1 cellular context compared by ENCODE assay signal in the genomic region with DNA sequence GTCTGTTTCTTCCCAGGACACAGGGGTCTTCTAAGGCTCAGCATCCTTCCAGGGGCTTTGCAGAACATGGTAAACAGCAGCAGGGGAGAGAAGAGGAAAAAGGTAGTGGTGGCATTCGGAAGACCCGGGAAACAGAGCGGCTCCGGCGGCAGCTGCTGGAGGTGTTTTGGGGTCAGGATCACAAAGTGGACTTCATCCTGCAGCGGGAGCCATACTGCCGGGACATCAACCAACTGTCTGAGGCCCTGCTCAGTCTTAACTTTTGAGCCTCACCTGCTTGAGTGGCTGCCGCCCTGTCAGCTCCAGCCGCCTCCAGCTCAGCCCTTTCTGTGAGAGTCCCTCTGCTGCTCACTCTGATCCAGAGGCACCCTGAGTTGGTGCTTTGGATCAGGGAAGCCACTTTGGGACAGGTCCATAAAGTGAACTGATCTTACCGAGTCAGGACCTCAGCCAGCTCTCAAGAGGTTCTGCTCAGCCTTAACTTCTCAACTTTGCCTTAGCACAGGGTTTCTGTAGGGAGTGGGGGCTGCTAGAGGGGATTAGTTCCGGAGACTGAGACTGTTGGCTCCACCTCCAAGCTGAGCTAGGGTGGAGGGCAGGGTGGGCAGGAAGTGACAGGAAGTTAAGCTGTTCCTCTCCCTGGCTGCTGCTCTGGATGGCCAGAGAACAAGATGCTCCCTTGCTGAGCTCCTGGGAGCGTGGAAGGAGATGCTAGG.
TF ChIP-seq lines count a peak whose summit lies in the region.

No MANE protein-coding gene starts in this region.

TF ChIP-seq in HepG2, 621 proteins besides CTCF, POLR2A, EP300 and RAD21 (continues in another document):
- TF ChIP-seq FOXM1 (CRISPR knock-in tag; IDR thresholded peaks at IDR 0.05) (0 out of 2 replicates have a peak, but pooled peaks have one; percentile 50), NFYC (CRISPR knock-in tag; IDR thresholded peaks at IDR 0.05) (no peak), ZNF550 (CRISPR knock-in tag; IDR thresholded peaks at IDR 0.05; ENCODE audit: borderline replicate concordance) (0 out of 2 replicates have a peak, but pooled peaks have one; percentile 18), ATF7-NPFF (CRISPR knock-in tag; IDR thresholded peaks at IDR 0.05; ENCODE audit: low read depth) (peak; percentile 35; the same call in 1 of the 2 replicates), ZNF776 (CRISPR knock-in tag; IDR thresholded peaks at IDR 0.05) (0 out of 2 replicates have a peak, but pooled peaks have one; percentile 29), ZSCAN21 (CRISPR knock-in tag; IDR thresholded peaks at IDR 0.05; ENCODE audit: borderline replicate concordance) (peak; percentile 70; the same call in 1 of the 2 replicates), RFXANK (CRISPR knock-in tag; IDR thresholded peaks at IDR 0.05) (no peak; the same call in 1 of the 2 replicates), KAT8 (CRISPR knock-in tag; IDR thresholded peaks at IDR 0.05) (no peak), KMT2A (CRISPR knock-in tag; IDR thresholded peaks at IDR 0.05) (0 out of 2 replicates have a peak, but pooled peaks have one; percentile 14), RBFOX2 (IDR thresholded peaks at IDR 0.05; ENCODE audit: low read depth, low read length) (no peak), IRF2 (CRISPR knock-in tag; IDR thresholded peaks at IDR 0.05) (0 out of 2 replicates have a peak, but pooled peaks have one; percentile 28), TBL1XR1 (IDR thresholded peaks at IDR 0.05; ENCODE audit: borderline replicate concordance, low read length, partially characterized antibody) (no peak), ZNF7 (CRISPR knock-in tag; IDR thresholded peaks at IDR 0.05) (no peak), ZNF354B (CRISPR knock-in tag; IDR thresholded peaks at IDR 0.05) (no peak), GABPB1 (CRISPR knock-in tag; IDR thresholded peaks at IDR 0.05) (peak; percentile 23; the same call in 1 of the 2 replicates), ZNF772 (CRISPR knock-in tag; IDR thresholded peaks at IDR 0.05) (0 out of 2 replicates have a peak, but pooled peaks have one; percentile 69), TOE1 (CRISPR knock-in tag; IDR thresholded peaks at IDR 0.05) (no peak), NCOA2 (CRISPR knock-in tag; IDR thresholded peaks at IDR 0.05) (no peak), SNAPC2 (CRISPR knock-in tag; IDR thresholded peaks at IDR 0.05) (no peak), ISL2 (CRISPR knock-in tag; IDR thresholded peaks at IDR 0.05) (no peak), RBM22 (optimal IDR thresholded peaks at IDR 0.05; ENCODE audit: low read length) (peak; percentile 78), HIVEP1 (CRISPR knock-in tag; IDR thresholded peaks at IDR 0.05) (peak; percentile 17; the same call in 1 of the 2 replicates), KDM5A (IDR thresholded peaks at IDR 0.05; ENCODE audit: borderline replicate concordance, low read length) (no peak), PAF1 (CRISPR knock-in tag; IDR thresholded peaks at IDR 0.05) (peak; percentile 89), KDM2A (CRISPR knock-in tag; IDR thresholded peaks at IDR 0.05; ENCODE audit: borderline replicate concordance, low read depth) (no peak), POLR2G (IDR thresholded peaks at IDR 0.05; ENCODE audit: low read depth, low read length) (peak; percentile 56), FOXC1 (CRISPR knock-in tag; IDR thresholded peaks at IDR 0.05; ENCODE audit: borderline replicate concordance) (no peak), TEAD3 (CRISPR knock-in tag; optimal IDR thresholded peaks at IDR 0.05; ENCODE audit: borderline replicate concordance) (no peak), PAX8 (CRISPR knock-in tag; IDR thresholded peaks at IDR 0.05; ENCODE audit: borderline replicate concordance) (no peak), ZNF850 (CRISPR knock-in tag; conservative IDR thresholded peaks at IDR 0.05) (no peak), ZNF501 (CRISPR knock-in tag; IDR thresholded peaks at IDR 0.05) (peak; percentile 79; the same call in 1 of the 2 replicates)
- TF ChIP-seq, protein P1, sequence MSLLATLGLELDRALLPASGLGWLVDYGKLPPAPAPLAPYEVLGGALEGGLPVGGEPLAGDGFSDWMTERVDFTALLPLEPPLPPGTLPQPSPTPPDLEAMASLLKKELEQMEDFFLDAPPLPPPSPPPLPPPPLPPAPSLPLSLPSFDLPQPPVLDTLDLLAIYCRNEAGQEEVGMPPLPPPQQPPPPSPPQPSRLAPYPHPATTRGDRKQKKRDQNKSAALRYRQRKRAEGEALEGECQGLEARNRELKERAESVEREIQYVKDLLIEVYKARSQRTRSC (CRISPR knock-in tag; IDR thresholded peaks at IDR 0.05; ENCODE audit: low read depth), result 0 out of 2 replicates have a peak, but pooled peaks have one; percentile 49
- TF ChIP-seq, protein P2, sequence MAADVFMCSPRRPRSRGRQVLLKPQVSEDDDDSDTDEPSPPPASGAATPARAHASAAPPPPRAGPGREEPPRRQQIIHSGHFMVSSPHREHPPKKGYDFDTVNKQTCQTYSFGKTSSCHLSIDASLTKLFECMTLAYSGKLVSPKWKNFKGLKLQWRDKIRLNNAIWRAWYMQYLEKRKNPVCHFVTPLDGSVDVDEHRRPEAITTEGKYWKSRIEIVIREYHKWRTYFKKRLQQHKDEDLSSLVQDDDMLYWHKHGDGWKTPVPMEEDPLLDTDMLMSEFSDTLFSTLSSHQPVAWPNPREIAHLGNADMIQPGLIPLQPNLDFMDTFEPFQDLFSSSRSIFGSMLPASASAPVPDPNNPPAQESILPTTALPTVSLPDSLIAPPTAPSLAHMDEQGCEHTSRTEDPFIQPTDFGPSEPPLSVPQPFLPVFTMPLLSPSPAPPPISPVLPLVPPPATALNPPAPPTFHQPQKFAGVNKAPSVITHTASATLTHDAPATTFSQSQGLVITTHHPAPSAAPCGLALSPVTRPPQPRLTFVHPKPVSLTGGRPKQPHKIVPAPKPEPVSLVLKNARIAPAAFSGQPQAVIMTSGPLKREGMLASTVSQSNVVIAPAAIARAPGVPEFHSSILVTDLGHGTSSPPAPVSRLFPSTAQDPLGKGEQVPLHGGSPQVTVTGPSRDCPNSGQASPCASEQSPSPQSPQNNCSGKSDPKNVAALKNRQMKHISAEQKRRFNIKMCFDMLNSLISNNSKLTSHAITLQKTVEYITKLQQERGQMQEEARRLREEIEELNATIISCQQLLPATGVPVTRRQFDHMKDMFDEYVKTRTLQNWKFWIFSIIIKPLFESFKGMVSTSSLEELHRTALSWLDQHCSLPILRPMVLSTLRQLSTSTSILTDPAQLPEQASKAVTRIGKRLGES (CRISPR knock-in tag; IDR thresholded peaks at IDR 0.05; ENCODE audit: borderline replicate concordance), result no peak
- TF ChIP-seq, protein P3, sequence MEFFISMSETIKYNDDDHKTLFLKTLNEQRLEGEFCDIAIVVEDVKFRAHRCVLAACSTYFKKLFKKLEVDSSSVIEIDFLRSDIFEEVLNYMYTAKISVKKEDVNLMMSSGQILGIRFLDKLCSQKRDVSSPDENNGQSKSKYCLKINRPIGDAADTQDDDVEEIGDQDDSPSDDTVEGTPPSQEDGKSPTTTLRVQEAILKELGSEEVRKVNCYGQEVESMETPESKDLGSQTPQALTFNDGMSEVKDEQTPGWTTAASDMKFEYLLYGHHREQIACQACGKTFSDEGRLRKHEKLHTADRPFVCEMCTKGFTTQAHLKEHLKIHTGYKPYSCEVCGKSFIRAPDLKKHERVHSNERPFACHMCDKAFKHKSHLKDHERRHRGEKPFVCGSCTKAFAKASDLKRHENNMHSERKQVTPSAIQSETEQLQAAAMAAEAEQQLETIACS (CRISPR knock-in tag; IDR thresholded peaks at IDR 0.05), result no peak
- TF ChIP-seq, protein P4, sequence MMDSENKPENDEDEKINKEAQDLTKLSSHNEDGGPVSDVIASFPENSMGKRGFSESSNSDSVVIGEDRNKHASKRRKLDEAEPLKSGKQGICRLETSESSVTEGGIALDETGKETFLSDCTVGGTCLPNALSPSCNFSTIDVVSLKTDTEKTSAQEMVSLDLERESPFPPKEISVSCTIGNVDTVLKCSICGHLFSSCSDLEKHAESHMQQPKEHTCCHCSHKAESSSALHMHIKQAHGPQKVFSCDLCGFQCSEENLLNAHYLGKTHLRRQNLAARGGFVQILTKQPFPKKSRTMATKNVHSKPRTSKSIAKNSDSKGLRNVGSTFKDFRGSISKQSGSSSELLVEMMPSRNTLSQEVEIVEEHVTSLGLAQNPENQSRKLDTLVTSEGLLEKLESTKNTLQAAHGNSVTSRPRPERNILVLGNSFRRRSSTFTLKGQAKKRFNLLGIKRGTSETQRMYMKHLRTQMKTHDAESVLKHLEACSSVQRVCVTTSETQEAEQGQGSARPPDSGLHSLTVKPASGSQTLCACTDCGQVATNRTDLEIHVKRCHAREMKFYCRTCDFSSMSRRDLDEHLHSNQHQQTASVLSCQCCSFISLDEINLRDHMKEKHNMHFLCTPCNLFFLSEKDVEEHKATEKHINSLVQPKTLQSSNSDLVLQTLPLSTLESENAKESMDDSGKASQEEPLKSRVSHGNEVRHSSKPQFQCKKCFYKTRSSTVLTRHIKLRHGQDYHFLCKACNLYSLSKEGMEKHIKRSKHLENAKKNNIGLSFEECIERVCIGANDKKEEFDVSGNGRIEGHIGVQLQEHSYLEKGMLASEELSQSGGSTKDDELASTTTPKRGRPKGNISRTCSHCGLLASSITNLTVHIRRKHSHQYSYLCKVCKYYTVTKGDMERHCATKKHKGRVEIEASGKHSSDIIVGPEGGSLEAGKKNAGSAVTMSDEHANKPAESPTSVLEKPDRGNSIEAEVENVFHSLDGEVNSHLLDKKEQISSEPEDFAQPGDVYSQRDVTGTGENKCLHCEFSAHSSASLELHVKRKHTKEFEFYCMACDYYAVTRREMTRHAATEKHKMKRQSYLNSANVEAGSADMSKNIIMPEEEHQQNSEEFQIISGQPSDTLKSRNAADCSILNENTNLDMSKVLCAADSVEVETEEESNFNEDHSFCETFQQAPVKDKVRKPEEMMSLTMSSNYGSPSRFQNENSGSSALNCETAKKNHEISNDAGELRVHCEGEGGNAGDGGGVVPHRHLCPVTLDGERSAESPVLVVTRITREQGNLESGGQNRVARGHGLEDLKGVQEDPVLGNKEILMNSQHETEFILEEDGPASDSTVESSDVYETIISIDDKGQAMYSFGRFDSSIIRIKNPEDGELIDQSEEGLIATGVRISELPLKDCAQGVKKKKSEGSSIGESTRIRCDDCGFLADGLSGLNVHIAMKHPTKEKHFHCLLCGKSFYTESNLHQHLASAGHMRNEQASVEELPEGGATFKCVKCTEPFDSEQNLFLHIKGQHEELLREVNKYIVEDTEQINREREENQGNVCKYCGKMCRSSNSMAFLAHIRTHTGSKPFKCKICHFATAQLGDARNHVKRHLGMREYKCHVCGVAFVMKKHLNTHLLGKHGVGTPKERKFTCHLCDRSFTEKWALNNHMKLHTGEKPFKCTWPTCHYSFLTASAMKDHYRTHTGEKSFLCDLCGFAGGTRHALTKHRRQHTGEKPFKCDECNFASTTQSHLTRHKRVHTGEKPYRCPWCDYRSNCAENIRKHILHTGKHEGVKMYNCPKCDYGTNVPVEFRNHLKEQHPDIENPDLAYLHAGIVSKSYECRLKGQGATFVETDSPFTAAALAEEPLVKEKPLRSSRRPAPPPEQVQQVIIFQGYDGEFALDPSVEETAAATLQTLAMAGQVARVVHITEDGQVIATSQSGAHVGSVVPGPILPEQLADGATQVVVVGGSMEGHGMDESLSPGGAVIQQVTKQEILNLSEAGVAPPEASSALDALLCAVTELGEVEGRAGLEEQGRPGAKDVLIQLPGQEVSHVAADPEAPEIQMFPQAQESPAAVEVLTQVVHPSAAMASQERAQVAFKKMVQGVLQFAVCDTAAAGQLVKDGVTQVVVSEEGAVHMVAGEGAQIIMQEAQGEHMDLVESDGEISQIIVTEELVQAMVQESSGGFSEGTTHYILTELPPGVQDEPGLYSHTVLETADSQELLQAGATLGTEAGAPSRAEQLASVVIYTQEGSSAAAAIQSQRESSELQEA (CRISPR knock-in tag; IDR thresholded peaks at IDR 0.05; ENCODE audit: not compliant biosample characterization), result peak; percentile 73
- TF ChIP-seq, protein P5, sequence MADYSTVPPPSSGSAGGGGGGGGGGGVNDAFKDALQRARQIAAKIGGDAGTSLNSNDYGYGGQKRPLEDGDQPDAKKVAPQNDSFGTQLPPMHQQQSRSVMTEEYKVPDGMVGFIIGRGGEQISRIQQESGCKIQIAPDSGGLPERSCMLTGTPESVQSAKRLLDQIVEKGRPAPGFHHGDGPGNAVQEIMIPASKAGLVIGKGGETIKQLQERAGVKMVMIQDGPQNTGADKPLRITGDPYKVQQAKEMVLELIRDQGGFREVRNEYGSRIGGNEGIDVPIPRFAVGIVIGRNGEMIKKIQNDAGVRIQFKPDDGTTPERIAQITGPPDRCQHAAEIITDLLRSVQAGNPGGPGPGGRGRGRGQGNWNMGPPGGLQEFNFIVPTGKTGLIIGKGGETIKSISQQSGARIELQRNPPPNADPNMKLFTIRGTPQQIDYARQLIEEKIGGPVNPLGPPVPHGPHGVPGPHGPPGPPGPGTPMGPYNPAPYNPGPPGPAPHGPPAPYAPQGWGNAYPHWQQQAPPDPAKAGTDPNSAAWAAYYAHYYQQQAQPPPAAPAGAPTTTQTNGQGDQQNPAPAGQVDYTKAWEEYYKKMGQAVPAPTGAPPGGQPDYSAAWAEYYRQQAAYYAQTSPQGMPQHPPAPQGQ (CRISPR knock-in tag; IDR thresholded peaks at IDR 0.05; ENCODE audit: borderline replicate concordance), result 0 out of 2 replicates have a peak, but pooled peaks have one; percentile 45
- TF ChIP-seq, protein P6, sequence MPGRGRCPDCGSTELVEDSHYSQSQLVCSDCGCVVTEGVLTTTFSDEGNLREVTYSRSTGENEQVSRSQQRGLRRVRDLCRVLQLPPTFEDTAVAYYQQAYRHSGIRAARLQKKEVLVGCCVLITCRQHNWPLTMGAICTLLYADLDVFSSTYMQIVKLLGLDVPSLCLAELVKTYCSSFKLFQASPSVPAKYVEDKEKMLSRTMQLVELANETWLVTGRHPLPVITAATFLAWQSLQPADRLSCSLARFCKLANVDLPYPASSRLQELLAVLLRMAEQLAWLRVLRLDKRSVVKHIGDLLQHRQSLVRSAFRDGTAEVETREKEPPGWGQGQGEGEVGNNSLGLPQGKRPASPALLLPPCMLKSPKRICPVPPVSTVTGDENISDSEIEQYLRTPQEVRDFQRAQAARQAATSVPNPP (CRISPR knock-in tag; IDR thresholded peaks at IDR 0.05), result no peak
- TF ChIP-seq, protein P7, sequence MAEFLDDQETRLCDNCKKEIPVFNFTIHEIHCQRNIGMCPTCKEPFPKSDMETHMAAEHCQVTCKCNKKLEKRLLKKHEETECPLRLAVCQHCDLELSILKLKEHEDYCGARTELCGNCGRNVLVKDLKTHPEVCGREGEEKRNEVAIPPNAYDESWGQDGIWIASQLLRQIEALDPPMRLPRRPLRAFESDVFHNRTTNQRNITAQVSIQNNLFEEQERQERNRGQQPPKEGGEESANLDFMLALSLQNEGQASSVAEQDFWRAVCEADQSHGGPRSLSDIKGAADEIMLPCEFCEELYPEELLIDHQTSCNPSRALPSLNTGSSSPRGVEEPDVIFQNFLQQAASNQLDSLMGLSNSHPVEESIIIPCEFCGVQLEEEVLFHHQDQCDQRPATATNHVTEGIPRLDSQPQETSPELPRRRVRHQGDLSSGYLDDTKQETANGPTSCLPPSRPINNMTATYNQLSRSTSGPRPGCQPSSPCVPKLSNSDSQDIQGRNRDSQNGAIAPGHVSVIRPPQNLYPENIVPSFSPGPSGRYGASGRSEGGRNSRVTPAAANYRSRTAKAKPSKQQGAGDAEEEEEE (CRISPR knock-in tag; IDR thresholded peaks at IDR 0.05; ENCODE audit: borderline replicate concordance), result no peak
- TF ChIP-seq, protein P8, sequence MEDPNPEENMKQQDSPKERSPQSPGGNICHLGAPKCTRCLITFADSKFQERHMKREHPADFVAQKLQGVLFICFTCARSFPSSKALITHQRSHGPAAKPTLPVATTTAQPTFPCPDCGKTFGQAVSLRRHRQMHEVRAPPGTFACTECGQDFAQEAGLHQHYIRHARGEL (CRISPR knock-in tag; IDR thresholded peaks at IDR 0.05), result 0 out of 2 replicates have a peak, but pooled peaks have one; percentile 10
